ENCODE assay signal across 8 cellular contexts in the genomic region with DNA sequence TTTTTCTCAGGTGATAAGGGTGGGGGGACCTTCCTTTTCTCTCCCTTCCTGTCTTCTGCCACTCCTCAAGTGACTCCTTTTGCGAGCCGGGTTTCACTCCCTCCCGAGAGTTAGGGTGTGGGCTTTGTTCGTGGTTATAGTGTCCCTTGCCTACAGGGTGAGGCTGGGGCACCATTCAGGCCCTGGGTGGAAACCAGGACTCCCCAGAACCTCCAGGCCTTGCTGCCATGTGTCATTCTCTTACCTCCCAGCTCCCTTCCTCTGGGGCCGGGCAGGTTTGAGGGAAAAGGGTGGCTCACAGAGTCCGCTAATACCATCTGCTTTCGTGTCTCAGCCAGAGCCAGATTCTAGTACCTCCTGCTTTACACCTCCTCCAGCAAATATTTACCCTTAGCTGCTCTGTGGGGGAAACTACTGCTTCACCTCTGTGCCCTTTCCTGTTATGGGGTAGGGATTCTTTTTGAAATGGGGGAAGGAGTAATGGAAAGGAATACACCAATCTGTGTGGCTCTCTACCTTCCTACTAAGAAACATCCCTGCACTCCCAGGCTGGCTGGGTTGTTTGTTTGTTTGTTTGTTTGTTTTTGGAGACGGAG. TPM values are rescaled to one million over a fixed set of nuclear protein-coding genes. Genes with fewer than 3 reads are reported as not detected.
DNase-seq lines count a peak whose midpoint lies in the region; ATAC-seq and TF ChIP-seq lines count a peak whose summit lies in the region.

No MANE protein-coding gene starts in this region.

- no peak for ATAC-seq in activated CD8-positive, alpha-beta memory T cell treated with anti-CD3 and anti-CD28 coated beads, Interleukin-2, amount 10 ng/mL, durations not matched to agents 7 days and 5 days
- no peak for ATAC-seq in activated naive CD8-positive, alpha-beta T cell treated with anti-CD3 and anti-CD28 coated beads, Interleukin-2, amount 50 U/mL, for 24 hours
- no peak for ATAC-seq in HG03025 (IDR thresholded peaks at IDR 0.05; ENCODE audit: low FRiP score, unreplicated experiment)

- H3K4me3 ChIP-seq in kidney epithelial cell (ENCODE audit: low read depth, low read length) (peak overlapping the region; percentile 100), thyroid gland (replicated peaks in 1 of 3) (peak overlapping the region in 2 of 3 donors; percentile 4 to 99)

- no peaks in the 10 kb centered on the region for H3K9me3 ChIP-seq in thyroid gland

- peaks cover 27% of the 10 kb centered on the region for H3K36me3 Mint-ChIP-seq in activated CD8-positive, alpha-beta memory T cell treated with anti-CD3 and anti-CD28 coated beads, Interleukin-2, amount 10 ng/mL, durations not matched to agents 7 days and 5 days
- peaks cover 20% of the 10 kb centered on the region for H3K36me3 Mint-ChIP-seq in activated naive CD8-positive, alpha-beta T cell treated with anti-CD3 and anti-CD28 coated beads, Interleukin-2, amount 50 U/mL, for 24 hours (ENCODE audit: low read depth)

- peaks cover 57 to 63% of the 10 kb centered on the region in 2 donors for H3K4me1 ChIP-seq in thyroid gland

- TF ChIP-seq CTCF in kidney epithelial cell (IDR thresholded peaks at IDR 0.05; ENCODE audit: insufficient read depth, low read length, poor library complexity, severe bottlenecking) (no peak), thyroid gland (IDR thresholded peaks at IDR 0.05) (no peak)

- 25 to 37% methylated on average over 8 of the region's 8 CpGs for WGBS in thyroid gland, 2 donors

- TF ChIP-seq POLR2A in thyroid gland (IDR thresholded peaks at IDR 0.05), result no peak

- CTCF ChIA-PET in activated CD8-positive, alpha-beta memory T cell treated with anti-CD3 and anti-CD28 coated beads, Interleukin-2, amount 10 ng/mL, durations not matched to agents 7 days and 5 days (lab: Charles Lee), result interaction anchor here (0.9 to 6.9 kb wide), 3 partner anchors 10 to 44 kb away, joined by 3 to 75 read pairs (median 3); no protein-coding TSS in a partner anchor

- no peaks in the 10 kb centered on the region for H3K9me3 Mint-ChIP-seq in activated CD8-positive, alpha-beta memory T cell treated with anti-CD3 and anti-CD28 coated beads, Interleukin-2, amount 10 ng/mL, durations not matched to agents 7 days and 5 days (ENCODE audit: low read depth)
- no peaks in the 10 kb centered on the region for H3K9me3 Mint-ChIP-seq in activated naive CD8-positive, alpha-beta T cell treated with anti-CD3 and anti-CD28 coated beads, Interleukin-2, amount 50 U/mL, for 24 hours

- peaks cover 69% of the 10 kb centered on the region for H3K4me1 Mint-ChIP-seq in activated CD8-positive, alpha-beta memory T cell treated with anti-CD3 and anti-CD28 coated beads, Interleukin-2, amount 10 ng/mL, durations not matched to agents 7 days and 5 days
- peaks cover 70% of the 10 kb centered on the region for H3K4me1 Mint-ChIP-seq in activated naive CD8-positive, alpha-beta T cell treated with anti-CD3 and anti-CD28 coated beads, Interleukin-2, amount 50 U/mL, for 24 hours

- H3K4me3 Mint-ChIP-seq in activated CD8-positive, alpha-beta memory T cell treated with anti-CD3 and anti-CD28 coated beads, Interleukin-2, amount 10 ng/mL, durations not matched to agents 7 days and 5 days, result peak overlapping the region; percentile 93
- H3K4me3 Mint-ChIP-seq in activated naive CD8-positive, alpha-beta T cell treated with anti-CD3 and anti-CD28 coated beads, Interleukin-2, amount 50 U/mL, for 24 hours, result peak overlapping the region; percentile 91

- peak overlapping the region; percentile 96 to 97 (median 97) for H3K27ac ChIP-seq in thyroid gland

- DNase-seq in activated CD8-positive, alpha-beta memory T cell treated with anti-CD3 and anti-CD28 coated beads, Interleukin-2, amount 10 ng/mL, durations not matched to agents 7 days and 5 days, result no peak
- no peak for DNase-seq in activated CD8-positive, alpha-beta memory T cell treated with anti-CD3 and anti-CD28 coated beads for 24 hours
- no peak for DNase-seq in activated naive CD8-positive, alpha-beta T cell treated with anti-CD3 and anti-CD28 coated beads, Interleukin-2, amount 50 U/mL, for 24 hours
- DNase-seq in kidney epithelial cell (ENCODE audit: low read depth) (no peak), thyroid gland (no peak), NCI-H1105 (lab: John Stamatoyannopoulos, UW) (no peak)
- no peak for DNase-seq in activated CD4-positive, alpha-beta T cell treated with anti-CD3 and anti-CD28 coated beads, Interleukin-2, amount 50 U/mL, for 4 hours

- H3K27me3 Mint-ChIP-seq in activated CD8-positive, alpha-beta memory T cell treated with anti-CD3 and anti-CD28 coated beads, Interleukin-2, amount 10 ng/mL, durations not matched to agents 7 days and 5 days, result no peaks in the 10 kb centered on the region
- peaks cover 7% of the 10 kb centered on the region for H3K27me3 Mint-ChIP-seq in activated naive CD8-positive, alpha-beta T cell treated with anti-CD3 and anti-CD28 coated beads, Interleukin-2, amount 50 U/mL, for 24 hours

- H3K27me3 ChIP-seq in kidney epithelial cell (ENCODE audit: control insufficient read depth, insufficient read depth, low read length), result no peaks in the 10 kb centered on the region
- no peaks in the 10 kb centered on the region for H3K27me3 ChIP-seq in thyroid gland

- H3K36me3 ChIP-seq in kidney epithelial cell (ENCODE audit: control insufficient read depth, insufficient read depth, low read length) (no peaks in the 10 kb centered on the region), thyroid gland (no peaks in the 10 kb centered on the region)

- intact Hi-C loops in thyroid gland (cut with DNase I), result loop anchor here (5.0 kb wide), 1 partner anchor 37 kb away; no protein-coding TSS in a partner anchor

- no peak overlapping the region for H3K27ac Mint-ChIP-seq in activated CD8-positive, alpha-beta memory T cell treated with anti-CD3 and anti-CD28 coated beads, Interleukin-2, amount 10 ng/mL, durations not matched to agents 7 days and 5 days
- H3K27ac Mint-ChIP-seq in activated naive CD8-positive, alpha-beta T cell treated with anti-CD3 and anti-CD28 coated beads, Interleukin-2, amount 50 U/mL, for 24 hours, result no peak overlapping the region

RNA-seq across cellular contexts. Expression of gene ACTN4, which starts 2.8 kb away (rescaled TPM):
- 100 to 1,000 TPM; 413 to 433 TPM for total RNA-seq in activated CD8-positive, alpha-beta memory T cell treated with anti-CD3 and anti-CD28 coated beads, Interleukin-2, amount 10 ng/mL, durations not matched to agents 7 days and 5 days
- total RNA-seq in kidney epithelial cell (821 and 971 TPM in 2 replicates), thyroid gland (100 to 1,000 TPM; 191 to 479 (median 365) TPM)

RNA-seq across cellular contexts. Expression of gene EIF3K, which starts 31.3 kb away (rescaled TPM):
- total RNA-seq in activated CD8-positive, alpha-beta memory T cell treated with anti-CD3 and anti-CD28 coated beads, Interleukin-2, amount 10 ng/mL, durations not matched to agents 7 days and 5 days, result 100 to 1,000 TPM; 281 to 308 TPM
- 644 and 653 TPM in 2 replicates for total RNA-seq in kidney epithelial cell
- 100 to 1,000 TPM; 205 to 504 (median 440) TPM for total RNA-seq in thyroid gland

RNA-seq across cellular contexts. Expression of gene MAP4K1, which starts 32.5 kb away (rescaled TPM):
- 100 to 1,000 TPM; 337 to 497 TPM for total RNA-seq in activated CD8-positive, alpha-beta memory T cell treated with anti-CD3 and anti-CD28 coated beads, Interleukin-2, amount 10 ng/mL, durations not matched to agents 7 days and 5 days
- total RNA-seq in kidney epithelial cell (1.3 and 4.7 TPM in 2 replicates), thyroid gland (1 to 10 TPM in 3 of 4 donors, under 1 TPM in 1; 0.83 to 9.7 (median 2.2) TPM)

Comparison
In these comparisons a context has a peak if more than half of its experiments do, and no peak if none do; other contexts are left out.
1. RNA of gene MAP4K1, which starts 32.5 kb away (total RNA-seq): 337 to 497 TPM in activated CD8-positive, alpha-beta memory T cell treated with anti-CD3 and anti-CD28 coated beads, Interleukin-2, amount 10 ng/mL, durations not matched to agents 7 days and 5 days; 1.3 to 4.7 TPM in kidney epithelial cell and 0.83 to 9.7 TPM in thyroid gland; every median in the first group is over 10 times any median in the second.